ENCODE assay signal across 11 cellular contexts in the genomic region with DNA sequence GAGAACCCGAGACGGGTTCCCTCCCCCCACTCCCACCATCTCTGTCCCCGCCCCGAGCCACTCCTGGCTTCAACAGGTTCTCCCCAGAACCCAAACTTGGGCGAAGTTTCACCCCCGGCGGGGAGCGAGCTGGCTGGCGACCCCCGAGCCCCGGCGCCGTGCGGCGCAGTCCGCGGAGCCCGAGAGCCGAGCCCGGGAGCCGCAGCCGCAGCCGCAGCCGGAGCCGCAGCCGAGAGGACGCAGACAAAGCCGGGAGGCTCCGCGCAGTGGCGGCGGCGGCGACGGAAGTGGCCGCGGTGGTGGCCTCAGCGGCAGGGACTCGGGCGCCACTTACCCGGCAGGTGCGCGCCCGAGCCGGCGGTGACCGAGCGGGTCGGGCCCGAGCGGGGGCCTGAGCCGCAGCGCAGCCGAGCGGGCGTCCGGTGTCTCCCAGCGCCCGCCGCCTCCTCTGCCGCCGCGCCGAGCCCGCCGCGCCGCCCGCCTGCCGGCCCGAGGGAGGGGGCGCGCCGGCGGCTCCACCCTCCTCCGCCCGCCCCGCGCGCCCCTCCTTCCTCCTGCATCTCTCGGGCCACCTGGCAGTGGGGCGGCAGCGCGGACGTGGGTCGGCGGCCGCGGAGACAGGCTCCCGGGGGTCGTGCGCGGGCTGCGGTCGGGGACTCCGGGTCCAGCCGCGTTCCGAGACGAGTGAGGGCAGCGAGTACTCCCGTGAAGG. TPM values are rescaled to one million over a fixed set of nuclear protein-coding genes. Genes with fewer than 3 reads are reported as not detected.
DNase-seq lines count a peak whose midpoint lies in the region; ATAC-seq and TF ChIP-seq lines count a peak whose summit lies in the region.
"Had no signal": no experiment of that assay in that cellular context is flagged by ENCODE, and none has a peak within 500 bp of the region (broad histone marks: within the 10 kb centered on the region; RNA-seq: fewer than 3 reads in every experiment).

A gene with protein sequence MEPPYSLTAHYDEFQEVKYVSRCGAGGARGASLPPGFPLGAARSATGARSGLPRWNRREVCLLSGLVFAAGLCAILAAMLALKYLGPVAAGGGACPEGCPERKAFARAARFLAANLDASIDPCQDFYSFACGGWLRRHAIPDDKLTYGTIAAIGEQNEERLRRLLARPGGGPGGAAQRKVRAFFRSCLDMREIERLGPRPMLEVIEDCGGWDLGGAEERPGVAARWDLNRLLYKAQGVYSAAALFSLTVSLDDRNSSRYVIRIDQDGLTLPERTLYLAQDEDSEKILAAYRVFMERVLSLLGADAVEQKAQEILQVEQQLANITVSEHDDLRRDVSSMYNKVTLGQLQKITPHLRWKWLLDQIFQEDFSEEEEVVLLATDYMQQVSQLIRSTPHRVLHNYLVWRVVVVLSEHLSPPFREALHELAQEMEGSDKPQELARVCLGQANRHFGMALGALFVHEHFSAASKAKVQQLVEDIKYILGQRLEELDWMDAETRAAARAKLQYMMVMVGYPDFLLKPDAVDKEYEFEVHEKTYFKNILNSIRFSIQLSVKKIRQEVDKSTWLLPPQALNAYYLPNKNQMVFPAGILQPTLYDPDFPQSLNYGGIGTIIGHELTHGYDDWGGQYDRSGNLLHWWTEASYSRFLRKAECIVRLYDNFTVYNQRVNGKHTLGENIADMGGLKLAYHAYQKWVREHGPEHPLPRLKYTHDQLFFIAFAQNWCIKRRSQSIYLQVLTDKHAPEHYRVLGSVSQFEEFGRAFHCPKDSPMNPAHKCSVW (minus strand): TSS at position 450 of the 712 bp plus-strand sequence. CDS start 1,181 bp downstream, outside the sequence.

- POLR2A ChIA-PET in activated CD8-positive, alpha-beta T cell treated with anti-CD3 and anti-CD28 coated beads for 36 hours (lab: Charles Lee) = no interaction called here

- H3K27me3 ChIP-seq in left ventricle myocardium inferior (ENCODE audit: low read depth) = peaks cover 90% of the 10 kb centered on the region

- peaks cover 5% of the 10 kb centered on the region for H3K4me1 Mint-ChIP-seq in activated CD8-positive, alpha-beta T cell treated with anti-CD3 and anti-CD28 coated beads for 36 hours (ENCODE audit: low read depth)
- peaks cover 5% of the 10 kb centered on the region for H3K4me1 Mint-ChIP-seq in memory B cell

- no peak for TF ChIP-seq CTCF in left ventricle myocardium inferior (IDR thresholded peaks at IDR 0.05; ENCODE audit: borderline replicate concordance)
- no peak for TF ChIP-seq CTCF in activated CD8-positive, alpha-beta T cell treated with anti-CD3 and anti-CD28 coated beads for 36 hours (IDR thresholded peaks at IDR 0.05)

- no peaks in the 10 kb centered on the region for H3K9me3 Mint-ChIP-seq in activated CD8-positive, alpha-beta T cell treated with anti-CD3 and anti-CD28 coated beads for 36 hours
- H3K9me3 Mint-ChIP-seq in memory B cell = no peaks in the 10 kb centered on the region

- DNase-seq in left ventricle myocardium inferior (peak; percentile 6), Right ventricle myocardium inferior (ENCODE audit: missing footprints) (no peak), memory B cell (ENCODE audit: low spot score in 2 of 2) (no peak), EL (no peak), ureter (ENCODE audit: low spot score) (no peak)
- no peak for DNase-seq in activated CD8-positive, alpha-beta T cell treated with anti-CD3 and anti-CD28 coated beads for 36 hours
- DNase-seq: islet precursor cell, uterus had no signal

- H3K27ac Mint-ChIP-seq in activated CD8-positive, alpha-beta T cell treated with anti-CD3 and anti-CD28 coated beads for 36 hours = no peak within 1 kb of the TSS
- H3K27ac Mint-ChIP-seq in memory B cell = no peak within 1 kb of the TSS

- H3K36me3 ChIP-seq in left ventricle myocardium inferior (no peaks in the 10 kb centered on the region), urinary bladder (ENCODE audit: insufficient read depth) (no peaks in the 10 kb centered on the region)
- H3K36me3 ChIP-seq: uterus had no signal

- WGBS in urinary bladder = 2% methylated on average over 100 of the region's 102 CpGs

- H3K4me1 ChIP-seq in left ventricle myocardium inferior = peaks cover 19% of the 10 kb centered on the region
- no peaks in the 10 kb centered on the region for H3K4me1 ChIP-seq in urinary bladder (ENCODE audit: insufficient read depth)

- H3K4me3 Mint-ChIP-seq in activated CD8-positive, alpha-beta T cell treated with anti-CD3 and anti-CD28 coated beads for 36 hours = peak within 1 kb of the TSS; percentile 15
- peak within 1 kb of the TSS; percentile 48 for H3K4me3 Mint-ChIP-seq in memory B cell

- no peak for ATAC-seq in Right ventricle myocardium inferior
- ATAC-seq in activated CD8-positive, alpha-beta T cell treated with anti-CD3 and anti-CD28 coated beads for 36 hours = no peak
- ATAC-seq in memory B cell (ENCODE audit: low read depth) = no peak
- no peak for ATAC-seq in HG02798 (IDR thresholded peaks at IDR 0.05; ENCODE audit: poor library complexity, unreplicated experiment)

- H3K27me3 Mint-ChIP-seq in activated CD8-positive, alpha-beta T cell treated with anti-CD3 and anti-CD28 coated beads for 36 hours = peaks cover 37% of the 10 kb centered on the region
- peaks cover 39% of the 10 kb centered on the region for H3K27me3 Mint-ChIP-seq in memory B cell

- H3K9me3 ChIP-seq in left ventricle myocardium inferior (replicated peaks) = no peaks in the 10 kb centered on the region
- H3K9me3 ChIP-seq: uterus had no signal

- no peaks in the 10 kb centered on the region for H3K36me3 Mint-ChIP-seq in activated CD8-positive, alpha-beta T cell treated with anti-CD3 and anti-CD28 coated beads for 36 hours (ENCODE audit: low read depth)
- no peaks in the 10 kb centered on the region for H3K36me3 Mint-ChIP-seq in memory B cell

- CTCF ChIA-PET in activated CD8-positive, alpha-beta T cell treated with anti-CD3 and anti-CD28 coated beads for 36 hours (lab: Charles Lee) = no interaction called here

- H3K27ac ChIP-seq in left ventricle myocardium inferior (replicated peaks) (no peak within 1 kb of the TSS), urinary bladder (ENCODE audit: low read depth) (no peak within 1 kb of the TSS)
- H3K27ac ChIP-seq: uterus had no signal

- intact Hi-C loops in left ventricle myocardium inferior (cut with micrococcal nuclease) (no loop called here), Right ventricle myocardium inferior (cut with DNase I) (no loop called here)
- intact Hi-C loops in activated CD8-positive, alpha-beta T cell treated with anti-CD3 and anti-CD28 coated beads for 36 hours (cut with micrococcal nuclease) = no loop called here

- H3K4me3 ChIP-seq in left ventricle myocardium inferior (peak within 1 kb of the TSS; percentile 43), urinary bladder (ENCODE audit: low read depth, low read length) (peak within 1 kb of the TSS; percentile 12)

RNA-seq across cellular contexts. Expression of the gene that starts here (rescaled TPM):
- total RNA-seq in left ventricle myocardium inferior (not detected), Right ventricle myocardium inferior (not detected), urinary bladder (0.21 TPM), ureter (0.39 TPM)
- under 1 TPM; 0.56 to 0.72 TPM for total RNA-seq in activated CD8-positive, alpha-beta T cell treated with anti-CD3 and anti-CD28 coated beads for 36 hours
- polyA plus RNA-seq in urinary bladder = 0.95 TPM
- total RNA-seq: Daoy had no signal

Comparison
In these comparisons a context has a peak if more than half of its experiments do, and no peak if none do; other contexts are left out.
1. Peak in DNase-seq and H3K4me3 ChIP-seq in left ventricle myocardium inferior; RNA of the gene not detected or under 1 TPM.